In the genomic region with DNA sequence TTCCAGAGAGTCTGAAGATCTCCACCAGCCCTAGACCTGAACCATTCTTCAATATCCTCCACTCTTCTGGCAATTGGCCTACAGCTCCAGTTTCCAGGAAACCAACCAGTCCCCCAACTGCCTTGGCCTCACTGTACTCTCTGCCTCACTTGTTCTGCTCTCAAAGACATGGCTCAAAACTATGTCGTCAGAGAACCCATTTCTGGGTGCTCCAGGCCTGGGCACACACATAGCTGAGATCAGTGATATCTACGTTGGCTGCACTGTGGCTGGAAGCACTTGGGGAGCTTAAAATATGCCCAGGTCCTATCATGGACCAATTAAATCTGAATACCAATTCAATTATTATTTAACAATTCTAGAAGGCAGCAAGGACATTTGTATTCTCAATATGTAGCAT, we compare ENCODE assay signal across 26 cellular contexts.
"Had no signal": no experiment of that assay in that cellular context is flagged by ENCODE, and none has a peak within 500 bp of the region (broad histone marks: within the 10 kb centered on the region; RNA-seq: fewer than 3 reads in every experiment).

No MANE protein-coding gene starts in this region.

- ATAC-seq: activated CD4-positive, alpha-beta T cell treated with anti-CD3 and anti-CD28 coated beads for 36 hours; activated CD8-positive, alpha-beta T cell treated with anti-CD3 and anti-CD28 coated beads, Interleukin-2, amount 10 ng/mL, durations not matched to agents 7 days and 5 days; activated T-cell treated with anti-CD3 and anti-CD28 coated beads, Interleukin-2, amount 50 U/mL, for 4 hours; Panc1; Right ventricle myocardium inferior; T-cell had no signal

- H3K36me3 Mint-ChIP-seq: activated naive CD4-positive, alpha-beta T cell treated with anti-CD3 and anti-CD28 coated beads, Interleukin-2, amount 10 ng/mL, durations not matched to agents 7 days and 5 days; activated naive CD8-positive, alpha-beta T cell treated with anti-CD3 and anti-CD28 coated beads for 36 hours; T-cell had no signal

- H3K4me3 Mint-ChIP-seq: activated CD4-positive, alpha-beta T cell treated with anti-CD3 and anti-CD28 coated beads for 36 hours; activated CD8-positive, alpha-beta T cell treated with anti-CD3 and anti-CD28 coated beads, Interleukin-2, amount 10 ng/mL, durations not matched to agents 7 days and 5 days; activated naive CD4-positive, alpha-beta T cell treated with anti-CD3 and anti-CD28 coated beads, Interleukin-2, amount 10 ng/mL, durations not matched to agents 7 days and 5 days; activated naive CD8-positive, alpha-beta T cell treated with anti-CD3 and anti-CD28 coated beads for 36 hours; activated T-cell treated with anti-CD3 and anti-CD28 coated beads, Interleukin-2, amount 50 U/mL, for 4 hours; T-cell had no signal

- H3K9me3 Mint-ChIP-seq: activated naive CD4-positive, alpha-beta T cell treated with anti-CD3 and anti-CD28 coated beads, Interleukin-2, amount 10 ng/mL, durations not matched to agents 7 days and 5 days; activated naive CD8-positive, alpha-beta T cell treated with anti-CD3 and anti-CD28 coated beads for 36 hours; activated T-cell treated with anti-CD3 and anti-CD28 coated beads, Interleukin-2, amount 50 U/mL, for 4 hours; T-cell had no signal

- H3K27ac Mint-ChIP-seq: activated CD4-positive, alpha-beta T cell treated with anti-CD3 and anti-CD28 coated beads for 36 hours; activated CD8-positive, alpha-beta T cell treated with anti-CD3 and anti-CD28 coated beads, Interleukin-2, amount 10 ng/mL, durations not matched to agents 7 days and 5 days; activated naive CD4-positive, alpha-beta T cell treated with anti-CD3 and anti-CD28 coated beads, Interleukin-2, amount 10 ng/mL, durations not matched to agents 7 days and 5 days; activated naive CD8-positive, alpha-beta T cell treated with anti-CD3 and anti-CD28 coated beads for 36 hours; T-cell had no signal

- DNase-seq: activated CD4-positive, alpha-beta T cell treated with anti-CD3 and anti-CD28 coated beads for 36 hours; activated CD8-positive, alpha-beta T cell treated with anti-CD3 and anti-CD28 coated beads, Interleukin-2, amount 10 ng/mL, durations not matched to agents 7 days and 5 days; activated effector memory CD4-positive, alpha-beta T cell treated with anti-CD3 and anti-CD28 coated beads, Interleukin-2, amount 50 U/mL, for 16 hours; activated naive CD4-positive, alpha-beta T cell treated with anti-CD3 and anti-CD28 coated beads, Interleukin-2, amount 10 ng/mL, durations not matched to agents 7 days and 5 days; activated naive CD8-positive, alpha-beta T cell treated with anti-CD3 and anti-CD28 coated beads for 36 hours; activated T-cell treated with anti-CD3 and anti-CD28 coated beads, Interleukin-2, amount 50 U/mL, for 4 hours; IMR-90; Kasumi-1; KBM-7; NCI-H1092; NCI-H1417; NCI-H1694; NCI-H2029; NCI-H2107; NCI-H2171 treated with DMSO at 0.1 percent for 48 hours; NCI-H226; NCI-H526 treated with DMSO at 0.1 percent for 48 hours; NCI-H82; OCI-M1; RPMI8226; T-cell; T-helper 2 cell; T1000 had no signal

- H3K4me1 Mint-ChIP-seq: activated CD4-positive, alpha-beta T cell treated with anti-CD3 and anti-CD28 coated beads for 36 hours; activated naive CD4-positive, alpha-beta T cell treated with anti-CD3 and anti-CD28 coated beads, Interleukin-2, amount 10 ng/mL, durations not matched to agents 7 days and 5 days; activated naive CD8-positive, alpha-beta T cell treated with anti-CD3 and anti-CD28 coated beads for 36 hours; T-cell had no signal

- H3K4me3 ChIP-seq: SK-N-MC had no signal

- H3K27ac ChIP-seq: SK-N-MC had no signal

- H3K27me3 Mint-ChIP-seq: activated CD4-positive, alpha-beta T cell treated with anti-CD3 and anti-CD28 coated beads for 36 hours; activated naive CD4-positive, alpha-beta T cell treated with anti-CD3 and anti-CD28 coated beads, Interleukin-2, amount 10 ng/mL, durations not matched to agents 7 days and 5 days; activated naive CD8-positive, alpha-beta T cell treated with anti-CD3 and anti-CD28 coated beads for 36 hours; T-cell had no signal
